ENCODE assay signal across 11 cellular contexts in the genomic region with DNA sequence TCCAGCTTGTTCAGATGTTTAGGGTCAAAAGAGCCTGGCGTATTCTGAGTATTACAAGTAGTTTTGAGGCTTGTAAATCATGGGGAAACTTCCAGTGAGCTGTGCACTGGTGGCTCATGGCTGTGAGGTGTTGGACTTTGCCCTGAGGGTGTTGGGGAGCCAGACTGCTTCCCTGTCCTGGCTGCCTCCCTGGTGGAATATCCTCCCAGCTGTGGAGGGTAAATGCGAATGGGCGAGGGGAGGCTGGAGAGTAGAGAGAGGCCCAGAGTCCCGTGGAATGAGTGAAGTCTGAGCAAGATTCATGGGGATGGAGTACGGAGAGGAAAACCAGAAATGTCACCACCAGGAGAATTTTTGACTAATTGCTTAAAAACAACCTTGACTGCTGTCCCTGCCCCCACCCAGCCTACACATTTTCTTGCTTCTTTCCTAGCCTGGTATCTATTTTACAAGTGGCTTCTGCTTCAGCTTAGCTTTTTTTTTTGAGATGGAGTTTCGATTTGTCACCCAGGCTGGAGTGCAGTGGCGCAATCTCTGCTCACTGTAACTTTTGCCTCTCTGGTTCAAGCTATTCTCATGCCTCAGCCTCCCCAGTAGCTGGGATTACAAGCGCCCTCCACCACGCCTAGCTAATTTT. TPM values are rescaled to one million over a fixed set of nuclear protein-coding genes. Genes with fewer than 3 reads are reported as not detected.
DNase-seq lines count a peak whose midpoint lies in the region; ATAC-seq, FAIRE-seq and TF ChIP-seq lines count a peak whose summit lies in the region.
"Had no signal": no experiment of that assay in that cellular context is flagged by ENCODE, and none has a peak within 500 bp of the region (broad histone marks: within the 10 kb centered on the region; RNA-seq: fewer than 3 reads in every experiment).

No MANE protein-coding gene starts in this region.

- H3K4me1 Mint-ChIP-seq in activated T-cell treated with anti-CD3 and anti-CD28 coated beads, Interleukin-2, amount 50 U/mL, for 4 hours (ENCODE audit: low read depth) = peaks cover 48% of the 10 kb centered on the region

- H3K4me3 ChIP-seq in HepG2 (replicated peaks in 1 of 3; ENCODE audit: insufficient read depth in 1 of 3, low read depth in 2 of 3, low read length in 3 of 3) (peak overlapping the region in 2 of 3 experiments; percentile 35 to 45; a peak in 5 of 6 replicates), thoracic aorta (peak overlapping the region; percentile 31)
- H3K4me3 ChIP-seq: gastroesophageal sphincter had no signal

- peak; percentile 19 for DNase-seq in NK-92 treated with Interleukin-12 subunit alpha and Interleukin-12 subunit beta, amount 100 ng/mL, for 24 hours (lab: John Stamatoyannopoulos, UW)
- DNase-seq in NK-92 (lab: John Stamatoyannopoulos, UW; ENCODE audit: unreplicated experiment) (no peak), HepG2 (ENCODE audit: low spot score) (peak; percentile 62), thoracic aorta (ENCODE audit: low spot score) (no peak), NCI-H1436 treated with DMSO at 0.1 percent for 48 hours (lab: John Stamatoyannopoulos, UW) (no peak), DMS 273 treated with DMSO at 0.1 percent for 48 hours (lab: John Stamatoyannopoulos, UW) (no peak)
- peak; percentile 32 for DNase-seq in activated T-cell treated with anti-CD3 and anti-CD28 coated beads, Interleukin-2, amount 50 U/mL, for 4 hours
- DNase-seq: NCI-H1092 had no signal

- in situ Hi-C loops in HepG2 (cut with HindIII; ENCODE audit: extremely low pct_ligation_motif_present, low pct_unique_long_range_greater_than_20kb) = loop anchor here (5.0 kb wide), 2 partner anchors 37 to 53 kb away; a partner anchor contains a TSS

- BruUV-seq in HepG2 (replicated peaks; lab: Mats Ljungman, UMichigan) = no TSS peak

- H3K4me1 ChIP-seq in HepG2 (ENCODE audit: insufficient read depth, low read length) (peaks cover 58% of the 10 kb centered on the region), thoracic aorta (ENCODE audit: control insufficient read depth in 1 of 2, low read depth in 2 of 2) (peaks cover 21 to 51% of the 10 kb centered on the region in 2 donors)

- H3K9me3 ChIP-seq in HepG2 (ENCODE audit: low read length) (no peaks in the 10 kb centered on the region), thoracic aorta (no peaks in the 10 kb centered on the region)
- H3K9me3 ChIP-seq: gastroesophageal sphincter had no signal

- peak overlapping the region; percentile 57 for H3K9ac ChIP-seq in HepG2 (ENCODE audit: insufficient read depth, low read depth, low read length)

- POLR2A ChIA-PET in HepG2 (lab: Yijun Ruan, JAX) = interaction anchor here (0.5 to 7.8 kb wide), 11 partner anchors 9 to 44 kb away, joined by 3 to 90 read pairs (median 4); a partner anchor contains a TSS

- H4K20me1 ChIP-seq in HepG2 (ENCODE audit: insufficient read depth, low read length) = peaks cover 39% of the 10 kb centered on the region

- WGBS in HepG2 (ENCODE audit: low lambda C conversion rate) = 64% methylated on average over 9 of the region's 9 CpGs

- no peaks in the 10 kb centered on the region for H3K9me3 Mint-ChIP-seq in activated T-cell treated with anti-CD3 and anti-CD28 coated beads, Interleukin-2, amount 50 U/mL, for 4 hours

- H2AFZ ChIP-seq in HepG2 (ENCODE audit: low read length) = no peak overlapping the region

- CTCF ChIA-PET in HepG2 (lab: Yijun Ruan, JAX; ENCODE audit: low intra/inter-chr PET ratio, low total read pairs) = no interaction called here

- peaks cover 67% of the 10 kb centered on the region for H3K79me2 ChIP-seq in HepG2 (ENCODE audit: insufficient read depth, low read length)

- TF ChIP-seq CTCF in HepG2 (CRISPR knock-in tag; IDR thresholded peaks at IDR 0.05) = no peak
- no peak for TF ChIP-seq CTCF in thoracic aorta (IDR thresholded peaks at IDR 0.05)

- intact Hi-C loops in HepG2 (cut with micrococcal nuclease; ENCODE audit: unreplicated experiment) = no loop called here

- H3K27me3 ChIP-seq in HepG2 (ENCODE audit: control insufficient read depth in 1 of 2, insufficient read depth in 2 of 2, low read length in 2 of 2) (no peaks in the 10 kb centered on the region; a peak in 1 of 5 replicates), thoracic aorta (replicated peaks; ENCODE audit: insufficient read depth) (no peaks in the 10 kb centered on the region)
- H3K27me3 ChIP-seq: gastroesophageal sphincter had no signal

- TF ChIP-seq RAD21 in HepG2 (CRISPR knock-in tag; IDR thresholded peaks at IDR 0.05) = peak; percentile 40; the same call in 1 of the 2 replicates

- H3K27ac ChIP-seq in HepG2 (ENCODE audit: extremely low read length, insufficient read depth, low read length) (peak overlapping the region; percentile 75), thoracic aorta (no peak overlapping the region)
- H3K27ac ChIP-seq: 22Rv1 had no signal

- FAIRE-seq in HepG2 (lab: Jason Lieb, UNC) = peak; percentile 40

- 0 out of 4 replicates have a peak, but pooled peaks have one; percentile 25 to 29 for TF ChIP-seq POLR2A in HepG2 (IDR thresholded peaks at IDR 0.05; ENCODE audit: insufficient read depth in 1 of 2, low read depth in 2 of 2, low read length in 2 of 2)

- peaks cover 13 to 38% of the 10 kb centered on the region in 2 experiments; a peak in 4 of 5 replicates for H3K36me3 ChIP-seq in HepG2 (replicated peaks in 1 of 2; ENCODE audit: control insufficient read depth in 1 of 2, insufficient read depth in 2 of 2, low read length in 2 of 2)
- H3K36me3 ChIP-seq in thoracic aorta = peaks cover 27% of the 10 kb centered on the region

- peak overlapping the region; percentile 72 for H3K4me2 ChIP-seq in HepG2 (ENCODE audit: low read depth, low read length)

- peaks cover 45% of the 10 kb centered on the region for H3K36me3 Mint-ChIP-seq in activated T-cell treated with anti-CD3 and anti-CD28 coated beads, Interleukin-2, amount 50 U/mL, for 4 hours (ENCODE audit: insufficient read depth)

- H3K27me3 Mint-ChIP-seq in activated T-cell treated with anti-CD3 and anti-CD28 coated beads, Interleukin-2, amount 50 U/mL, for 4 hours (ENCODE audit: low read depth) = no peaks in the 10 kb centered on the region

- TF ChIP-seq EP300 in HepG2 (IDR thresholded peaks at IDR 0.05; ENCODE audit: low read depth in 2 of 2, low read length in 2 of 2) = peak in 1 of 2 experiments; percentile 8; a peak in 1 of 4 replicates
- no peak for TF ChIP-seq EP300 in HepG2 (CRISPR knock-in tag; IDR thresholded peaks at IDR 0.05; ENCODE audit: borderline replicate concordance)

- peak overlapping the region; percentile 80 for H3K4me3 Mint-ChIP-seq in activated T-cell treated with anti-CD3 and anti-CD28 coated beads, Interleukin-2, amount 50 U/mL, for 4 hours

- peak; percentile 1 for ATAC-seq in activated T-cell treated with anti-CD3 and anti-CD28 coated beads, Interleukin-2, amount 50 U/mL, for 4 hours
- ATAC-seq in HepG2 (peak; percentile 24), thoracic aorta (ENCODE audit: insufficient number of reproducible peaks, low FRiP score, low read depth) (no peak), HG02588 (IDR thresholded peaks at IDR 0.05; ENCODE audit: unreplicated experiment) (no peak)
- ATAC-seq: gastroesophageal sphincter had no signal

RNA-seq across cellular contexts. Expression of a gene that starts 3.7 kb away (rescaled TPM):
- 100 to 1,000 TPM; 213 to 234 (median 219) TPM for total RNA-seq in activated T-cell treated with anti-CD3 and anti-CD28 coated beads, Interleukin-2, amount 50 U/mL, for 4 hours
- total RNA-seq in HepG2 (2016; rRNA removed; fragmentation: Illumina TruSeq; extraction: Trizol) (55.6 and 59.6 TPM in 2 replicates), thoracic aorta (100 to 1,000 TPM in 1 of 2 donors, 10 to 100 TPM in 1; 40.4 to 107 TPM)
- 30.9 and 37.5 TPM in 2 replicates for total RNA-seq in HepG2 (2016; cell fraction: cytosol; rRNA removed; fragmentation: Illumina TruSeq; extraction: Trizol; ENCODE audit: low read depth)
- 43.3 and 60.9 TPM in 2 replicates for total RNA-seq in HepG2 (2016; cell fraction: insoluble cytoplasmic fraction; rRNA removed; fragmentation: Illumina TruSeq; extraction: Trizol)
- total RNA-seq in HepG2 (2016; cell fraction: membrane; rRNA removed; fragmentation: Illumina TruSeq; extraction: Trizol) = 30.2 and 35.2 TPM in 2 replicates
- 40.9 and 42.9 TPM in 2 replicates for total RNA-seq in HepG2 (2016; cell fraction: nucleus; rRNA removed; fragmentation: Illumina TruSeq; extraction: Trizol)
- 111 and 162 TPM in 2 replicates for polyA plus RNA-seq in HepG2 (2011; rRNA removed)
- polyA plus RNA-seq in HepG2 (2011; cell fraction: cytosol; rRNA removed) = 36.8 and 67.8 TPM in 2 replicates
- polyA plus RNA-seq in HepG2 (2011; cell fraction: nucleus; rRNA removed) = 112 and 136 TPM in 2 replicates
- polyA plus RNA-seq in HepG2 (2012) = 55.3 and 58.7 TPM in 2 replicates
- 31.4 and 37.9 TPM in 2 replicates for polyA plus RNA-seq in HepG2 (2016; cell fraction: cytosol; fragmentation: Illumina TruSeq; extraction: Trizol; ENCODE audit: low read depth)
- polyA plus RNA-seq in HepG2 (2016; cell fraction: insoluble cytoplasmic fraction; fragmentation: Illumina TruSeq; extraction: Trizol; ENCODE audit: low read depth) = 87.1 and 104 TPM in 2 replicates
- polyA plus RNA-seq in HepG2 (2016; cell fraction: membrane; fragmentation: Illumina TruSeq; extraction: Trizol; ENCODE audit: low read depth) = 41.6 and 53.2 TPM in 2 replicates
- polyA plus RNA-seq in HepG2 (2016; cell fraction: nucleus; fragmentation: Illumina TruSeq; extraction: Trizol; ENCODE audit: insufficient read depth, low read depth) = 106 and 112 TPM in 2 replicates
- polyA minus RNA-seq in HepG2 (2011; rRNA and poly(A)+ RNA removed; ENCODE audit: low replicate concordance) = 182 and 255 TPM in 2 replicates
- 80.0 and 106 TPM in 2 replicates for polyA minus RNA-seq in HepG2 (2011; cell fraction: cytosol; rRNA and poly(A)+ RNA removed)
- polyA minus RNA-seq in HepG2 (2011; cell fraction: nucleus; rRNA and poly(A)+ RNA removed) = 49.1 and 73.4 TPM in 2 replicates

RNA-seq across cellular contexts. Expression of a gene that starts 4.5 kb away (rescaled TPM):
- 10 to 100 TPM in 1 of 3 donors, 1 to 10 TPM in 2; 7.4 to 11.4 (median 7.7) TPM for total RNA-seq in activated T-cell treated with anti-CD3 and anti-CD28 coated beads, Interleukin-2, amount 50 U/mL, for 4 hours
- total RNA-seq in HepG2 (2016; rRNA removed; fragmentation: Illumina TruSeq; extraction: Trizol) (2.2 and 3.9 TPM in 2 replicates), thoracic aorta (1 to 10 TPM in 1 of 2 donors, under 1 TPM in 1; 0.68 to 1.1 TPM)
- total RNA-seq in HepG2 (2016; cell fraction: cytosol; rRNA removed; fragmentation: Illumina TruSeq; extraction: Trizol; ENCODE audit: low read depth) = 2.1 and 5.1 TPM in 2 replicates
- total RNA-seq in HepG2 (2016; cell fraction: insoluble cytoplasmic fraction; rRNA removed; fragmentation: Illumina TruSeq; extraction: Trizol) = 2.2 and 3.3 TPM in 2 replicates
- total RNA-seq in HepG2 (2016; cell fraction: membrane; rRNA removed; fragmentation: Illumina TruSeq; extraction: Trizol) = 4.4 and 4.8 TPM in 2 replicates
- total RNA-seq in HepG2 (2016; cell fraction: nucleus; rRNA removed; fragmentation: Illumina TruSeq; extraction: Trizol) = 3.9 and 4.4 TPM in 2 replicates
- polyA plus RNA-seq in HepG2 (2011; rRNA removed) = 7.9 and 11.3 TPM in 2 replicates
- polyA plus RNA-seq in HepG2 (2011; cell fraction: cytosol; rRNA removed) = 4.7 and 5.7 TPM in 2 replicates
- 30.8 and 31.7 TPM in 2 replicates for polyA plus RNA-seq in HepG2 (2011; cell fraction: nucleus; rRNA removed)
- polyA plus RNA-seq in HepG2 (2012) = 13.1 and 16.5 TPM in 2 replicates
- polyA plus RNA-seq in HepG2 (2016; cell fraction: cytosol; fragmentation: Illumina TruSeq; extraction: Trizol; ENCODE audit: low read depth) = 4.5 and 4.7 TPM in 2 replicates
- 10.5 and 13.7 TPM in 2 replicates for polyA plus RNA-seq in HepG2 (2016; cell fraction: insoluble cytoplasmic fraction; fragmentation: Illumina TruSeq; extraction: Trizol; ENCODE audit: low read depth)
- polyA plus RNA-seq in HepG2 (2016; cell fraction: membrane; fragmentation: Illumina TruSeq; extraction: Trizol; ENCODE audit: low read depth) = 12.4 and 14.6 TPM in 2 replicates
- polyA plus RNA-seq in HepG2 (2016; cell fraction: nucleus; fragmentation: Illumina TruSeq; extraction: Trizol; ENCODE audit: insufficient read depth, low read depth) = 46.1 and 49.5 TPM in 2 replicates
- polyA minus RNA-seq in HepG2 (2011; rRNA and poly(A)+ RNA removed; ENCODE audit: low replicate concordance) = 11.2 and 11.8 TPM in 2 replicates
- polyA minus RNA-seq in HepG2 (2011; cell fraction: cytosol; rRNA and poly(A)+ RNA removed) = 8.1 and 9.0 TPM in 2 replicates
- 5.2 and 5.3 TPM in 2 replicates for polyA minus RNA-seq in HepG2 (2011; cell fraction: nucleus; rRNA and poly(A)+ RNA removed)

RNA-seq across cellular contexts. Expression of a gene that starts 20.6 kb away (rescaled TPM):
- under 1 TPM in 1 of 3 donors, not detected in 2; 0.87 TPM for total RNA-seq in activated T-cell treated with anti-CD3 and anti-CD28 coated beads, Interleukin-2, amount 50 U/mL, for 4 hours
- not detected in 2 replicates for total RNA-seq in HepG2 (2016; rRNA removed; fragmentation: Illumina TruSeq; extraction: Trizol)
- not detected in 2 replicates for total RNA-seq in HepG2 (2016; cell fraction: cytosol; rRNA removed; fragmentation: Illumina TruSeq; extraction: Trizol; ENCODE audit: low read depth)
- total RNA-seq in HepG2 (2016; cell fraction: insoluble cytoplasmic fraction; rRNA removed; fragmentation: Illumina TruSeq; extraction: Trizol) = not detected in 2 replicates
- total RNA-seq in HepG2 (2016; cell fraction: membrane; rRNA removed; fragmentation: Illumina TruSeq; extraction: Trizol) = not detected in 2 replicates
- total RNA-seq in HepG2 (2016; cell fraction: nucleus; rRNA removed; fragmentation: Illumina TruSeq; extraction: Trizol) = not detected in 2 replicates
- 0.61 and 2.5 TPM in 2 replicates for polyA plus RNA-seq in HepG2 (2011; rRNA removed)
- polyA plus RNA-seq in HepG2 (2011; cell fraction: cytosol; rRNA removed) = 0.25 TPM in 1 of 2 replicates, not detected in the other
- polyA plus RNA-seq in HepG2 (2011; cell fraction: nucleus; rRNA removed) = 1.1 and 5.8 TPM in 2 replicates
- 1.5 and 1.6 TPM in 2 replicates for polyA plus RNA-seq in HepG2 (2012)
- polyA plus RNA-seq in HepG2 (2016; cell fraction: cytosol; fragmentation: Illumina TruSeq; extraction: Trizol; ENCODE audit: low read depth) = not detected in 2 replicates
- polyA plus RNA-seq in HepG2 (2016; cell fraction: insoluble cytoplasmic fraction; fragmentation: Illumina TruSeq; extraction: Trizol; ENCODE audit: low read depth) = not detected in 2 replicates
- polyA plus RNA-seq in HepG2 (2016; cell fraction: membrane; fragmentation: Illumina TruSeq; extraction: Trizol; ENCODE audit: low read depth) = not detected in 2 replicates
- polyA plus RNA-seq in HepG2 (2016; cell fraction: nucleus; fragmentation: Illumina TruSeq; extraction: Trizol; ENCODE audit: insufficient read depth, low read depth) = not detected in 2 replicates
- polyA minus RNA-seq in HepG2 (2011; rRNA and poly(A)+ RNA removed; ENCODE audit: low replicate concordance) = 1.6 TPM in 1 of 2 replicates, not detected in the other
- not detected in 2 replicates for polyA minus RNA-seq in HepG2 (2011; cell fraction: cytosol; rRNA and poly(A)+ RNA removed)
- polyA minus RNA-seq in HepG2 (2011; cell fraction: nucleus; rRNA and poly(A)+ RNA removed) = 1.7 and 4.5 TPM in 2 replicates
- total RNA-seq in thoracic aorta = not detected

RNA-seq across cellular contexts. Expression of a gene that starts 23.3 kb away (rescaled TPM):
- 10 to 100 TPM; 26.6 to 34.9 (median 30.0) TPM for total RNA-seq in activated T-cell treated with anti-CD3 and anti-CD28 coated beads, Interleukin-2, amount 50 U/mL, for 4 hours
- total RNA-seq in HepG2 (2016; rRNA removed; fragmentation: Illumina TruSeq; extraction: Trizol) (2.2 and 3.3 TPM in 2 replicates), thoracic aorta (10 to 100 TPM; 37.9 to 38.2 TPM)
- total RNA-seq in HepG2 (2016; cell fraction: cytosol; rRNA removed; fragmentation: Illumina TruSeq; extraction: Trizol; ENCODE audit: low read depth) = 1.3 and 2.3 TPM in 2 replicates
- total RNA-seq in HepG2 (2016; cell fraction: insoluble cytoplasmic fraction; rRNA removed; fragmentation: Illumina TruSeq; extraction: Trizol) = 2.1 and 3.5 TPM in 2 replicates
- 2.2 and 2.4 TPM in 2 replicates for total RNA-seq in HepG2 (2016; cell fraction: membrane; rRNA removed; fragmentation: Illumina TruSeq; extraction: Trizol)
- total RNA-seq in HepG2 (2016; cell fraction: nucleus; rRNA removed; fragmentation: Illumina TruSeq; extraction: Trizol) = 3.3 and 4.5 TPM in 2 replicates
- 5.4 and 6.1 TPM in 2 replicates for polyA plus RNA-seq in HepG2 (2011; rRNA removed)
- 8.5 and 11.8 TPM in 2 replicates for polyA plus RNA-seq in HepG2 (2011; cell fraction: cytosol; rRNA removed)
- 11.9 and 12.0 TPM in 2 replicates for polyA plus RNA-seq in HepG2 (2011; cell fraction: nucleus; rRNA removed)
- polyA plus RNA-seq in HepG2 (2012) = 4.2 and 5.6 TPM in 2 replicates
- polyA plus RNA-seq in HepG2 (2016; cell fraction: cytosol; fragmentation: Illumina TruSeq; extraction: Trizol; ENCODE audit: low read depth) = 3.1 and 4.5 TPM in 2 replicates
- polyA plus RNA-seq in HepG2 (2016; cell fraction: insoluble cytoplasmic fraction; fragmentation: Illumina TruSeq; extraction: Trizol; ENCODE audit: low read depth) = 3.4 and 4.4 TPM in 2 replicates
- 3.8 and 3.9 TPM in 2 replicates for polyA plus RNA-seq in HepG2 (2016; cell fraction: membrane; fragmentation: Illumina TruSeq; extraction: Trizol; ENCODE audit: low read depth)
- 13.8 and 16.0 TPM in 2 replicates for polyA plus RNA-seq in HepG2 (2016; cell fraction: nucleus; fragmentation: Illumina TruSeq; extraction: Trizol; ENCODE audit: insufficient read depth, low read depth)
- polyA minus RNA-seq in HepG2 (2011; rRNA and poly(A)+ RNA removed; ENCODE audit: low replicate concordance) = 2.7 and 3.9 TPM in 2 replicates
- polyA minus RNA-seq in HepG2 (2011; cell fraction: cytosol; rRNA and poly(A)+ RNA removed) = 1.9 and 3.3 TPM in 2 replicates
- 1.9 and 2.2 TPM in 2 replicates for polyA minus RNA-seq in HepG2 (2011; cell fraction: nucleus; rRNA and poly(A)+ RNA removed)

RNA-seq across cellular contexts. Expression of a gene that starts 37.8 kb away (rescaled TPM):
- total RNA-seq in activated T-cell treated with anti-CD3 and anti-CD28 coated beads, Interleukin-2, amount 50 U/mL, for 4 hours = 1 to 10 TPM; 6.9 to 8.2 (median 8.2) TPM
- total RNA-seq in HepG2 (2016; rRNA removed; fragmentation: Illumina TruSeq; extraction: Trizol) (11.2 and 11.3 TPM in 2 replicates), thoracic aorta (10 to 100 TPM; 45.4 to 79.4 TPM)
- 2.2 and 2.9 TPM in 2 replicates for total RNA-seq in HepG2 (2016; cell fraction: cytosol; rRNA removed; fragmentation: Illumina TruSeq; extraction: Trizol; ENCODE audit: low read depth)
- total RNA-seq in HepG2 (2016; cell fraction: insoluble cytoplasmic fraction; rRNA removed; fragmentation: Illumina TruSeq; extraction: Trizol) = 11.1 and 11.2 TPM in 2 replicates
- 6.2 and 7.0 TPM in 2 replicates for total RNA-seq in HepG2 (2016; cell fraction: membrane; rRNA removed; fragmentation: Illumina TruSeq; extraction: Trizol)
- total RNA-seq in HepG2 (2016; cell fraction: nucleus; rRNA removed; fragmentation: Illumina TruSeq; extraction: Trizol) = 9.4 and 10.1 TPM in 2 replicates
- polyA plus RNA-seq in HepG2 (2011; rRNA removed) = 6.9 and 12.4 TPM in 2 replicates
- 7.5 and 8.3 TPM in 2 replicates for polyA plus RNA-seq in HepG2 (2011; cell fraction: cytosol; rRNA removed)
- 10.9 and 11.5 TPM in 2 replicates for polyA plus RNA-seq in HepG2 (2011; cell fraction: nucleus; rRNA removed)
- polyA plus RNA-seq in HepG2 (2012) = 5.5 and 8.9 TPM in 2 replicates
- polyA plus RNA-seq in HepG2 (2016; cell fraction: cytosol; fragmentation: Illumina TruSeq; extraction: Trizol; ENCODE audit: low read depth) = 1.6 and 1.9 TPM in 2 replicates
- polyA plus RNA-seq in HepG2 (2016; cell fraction: insoluble cytoplasmic fraction; fragmentation: Illumina TruSeq; extraction: Trizol; ENCODE audit: low read depth) = 9.6 and 11.1 TPM in 2 replicates
- 4.0 and 4.4 TPM in 2 replicates for polyA plus RNA-seq in HepG2 (2016; cell fraction: membrane; fragmentation: Illumina TruSeq; extraction: Trizol; ENCODE audit: low read depth)
- 16.8 and 17.2 TPM in 2 replicates for polyA plus RNA-seq in HepG2 (2016; cell fraction: nucleus; fragmentation: Illumina TruSeq; extraction: Trizol; ENCODE audit: insufficient read depth, low read depth)
- 7.6 and 22.0 TPM in 2 replicates for polyA minus RNA-seq in HepG2 (2011; rRNA and poly(A)+ RNA removed; ENCODE audit: low replicate concordance)
- 4.2 and 6.6 TPM in 2 replicates for polyA minus RNA-seq in HepG2 (2011; cell fraction: cytosol; rRNA and poly(A)+ RNA removed)
- 5.5 and 7.5 TPM in 2 replicates for polyA minus RNA-seq in HepG2 (2011; cell fraction: nucleus; rRNA and poly(A)+ RNA removed)

Comparison
In these comparisons a context has a peak if more than half of its experiments do, and no peak if none do; other contexts are left out.
1. DNase-seq: peak in NK-92 treated with Interleukin-12 subunit alpha and Interleukin-12 subunit beta, amount 100 ng/mL, for 24 hours (single experiment), activated T-cell treated with anti-CD3 and anti-CD28 coated beads, Interleukin-2, amount 50 U/mL, for 4 hours (single experiment) and HepG2 (single experiment); none in NK-92 (single experiment), thoracic aorta (single experiment), NCI-H1436 treated with DMSO at 0.1 percent for 48 hours (single experiment) and DMS 273 treated with DMSO at 0.1 percent for 48 hours (single experiment).
2. ATAC-seq: peak in activated T-cell treated with anti-CD3 and anti-CD28 coated beads, Interleukin-2, amount 50 U/mL, for 4 hours (2 of 2) and HepG2 (single experiment); none in thoracic aorta (single experiment) and HG02588 (single experiment).